38 cellular contexts compared by ENCODE assay signal in the genomic region with DNA sequence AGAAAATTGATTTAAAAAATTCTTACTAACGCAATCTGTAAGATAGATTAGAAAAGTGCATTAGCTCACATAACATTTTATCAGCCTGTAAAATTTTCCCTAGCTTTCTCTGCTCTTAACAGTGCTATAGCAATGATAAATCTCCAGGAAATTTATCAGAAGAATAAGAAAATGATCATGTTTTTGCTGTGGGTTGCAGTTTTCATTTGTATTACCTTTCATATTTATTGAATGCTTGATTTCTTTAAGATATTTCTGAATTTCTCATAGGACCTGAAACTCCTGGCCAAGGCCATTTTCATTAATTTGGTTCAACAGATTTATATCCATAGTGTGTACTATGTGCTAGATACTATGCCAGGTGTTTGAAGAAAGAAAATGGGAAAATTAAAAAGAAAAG.
"Had no signal": no experiment of that assay in that cellular context is flagged by ENCODE, and none has a peak within 500 bp of the region (broad histone marks: within the 10 kb centered on the region; RNA-seq: fewer than 3 reads in every experiment).

No MANE protein-coding gene starts in this region.

- H3K27ac ChIP-seq: adrenal gland, ascending aorta, body of pancreas, brain microvascular endothelial cell, breast epithelium, cardiac muscle cell had no signal

- H3K4me3 Mint-ChIP-seq: activated naive CD4-positive, alpha-beta T cell treated with anti-CD3 and anti-CD28 coated beads for 36 hours; activated naive CD4-positive, alpha-beta T cell treated with anti-CD3 and anti-CD28 coated beads, Interleukin-2, amount 10 ng/mL, durations not matched to agents 7 days and 5 days; activated naive CD4-positive, alpha-beta T cell treated with anti-CD3 and anti-CD28 coated beads, Interleukin-2, amount 50 U/mL, for 24 hours; activated naive CD8-positive, alpha-beta T cell; activated naive CD8-positive, alpha-beta T cell treated with anti-CD3 and anti-CD28 coated beads for 36 hours; activated naive CD8-positive, alpha-beta T cell treated with anti-CD3 and anti-CD28 coated beads, Interleukin-2, amount 10 ng/mL, durations not matched to agents 7 days and 5 days; activated naive CD8-positive, alpha-beta T cell treated with anti-CD3 and anti-CD28 coated beads, Interleukin-2, amount 50 U/mL, for 24 hours; activated T-cell treated with anti-CD3 and anti-CD28 coated beads, Interleukin-2, amount 50 U/mL, for 24 hours; activated T-cell treated with anti-CD3 and anti-CD28 coated beads, Interleukin-2, amount 50 U/mL, for 4 hours; activated T-cell treated with anti-CD3 and anti-CD28 coated beads, Interleukin-2, amount 50 U/mL, for 72 hours; activated T-helper 1 cell treated with anti-CD3 and anti-CD28 coated beads, Interleukin-12 subunit alpha, Interleukin-12 subunit beta, Interleukin-2, Interleukin-4 antibody, amounts not matched to agents 30 ng/mL and 10 ng/mL and 1 ng/mL, durations not matched to agents 14 hours and 24 hours and 36 hours; activated T-helper 17 cell treated with anti-CD3 and anti-CD28 coated beads, Interleukin-2, amount 50 U/mL, for 72 hours; brain; central memory CD8-positive, alpha-beta T cell had no signal

- H3K4me1 ChIP-seq: adrenal gland, ascending aorta, body of pancreas, breast epithelium had no signal

- H3K27me3 ChIP-seq: adrenal gland, ascending aorta, body of pancreas, brain microvascular endothelial cell, breast epithelium, cardiac muscle cell had no signal

- DNase-seq: activated effector memory CD4-positive, alpha-beta T cell treated with anti-CD3 and anti-CD28 coated beads, Interleukin-2, amount 50 U/mL, for 16 hours; activated effector memory CD4-positive, alpha-beta T cell treated with Interleukin-2 at 50 U/mL for 16 hours; activated gamma-delta T cell; activated gamma-delta T cell treated with Interleukin-2 at 50 U/mL for 16 hours; activated naive CD4-positive, alpha-beta T cell; activated naive CD4-positive, alpha-beta T cell treated with anti-CD3 and anti-CD28 coated beads for 36 hours; activated naive CD4-positive, alpha-beta T cell treated with anti-CD3 and anti-CD28 coated beads, Interleukin-2, amount 10 ng/mL, durations not matched to agents 7 days and 5 days; activated naive CD4-positive, alpha-beta T cell treated with anti-CD3 and anti-CD28 coated beads, Interleukin-2, amount 50 U/mL, for 16 hours; activated naive CD4-positive, alpha-beta T cell treated with Interleukin-2 at 50 U/mL for 16 hours; activated naive CD8-positive, alpha-beta T cell treated with anti-CD3 and anti-CD28 coated beads for 36 hours; activated naive CD8-positive, alpha-beta T cell treated with anti-CD3 and anti-CD28 coated beads, Interleukin-2, amount 10 ng/mL, durations not matched to agents 7 days and 5 days; activated naive CD8-positive, alpha-beta T cell treated with anti-CD3 and anti-CD28 coated beads, Interleukin-2, amount 50 U/mL, for 24 hours; activated T-cell treated with anti-CD3 and anti-CD28 coated beads, Interleukin-2, amount 50 U/mL, for 1 hour; activated T-cell treated with anti-CD3 and anti-CD28 coated beads, Interleukin-2, amount 50 U/mL, for 24 hours; activated T-cell treated with anti-CD3 and anti-CD28 coated beads, Interleukin-2, amount 50 U/mL, for 4 hours; activated T-cell treated with anti-CD3 and anti-CD28 coated beads, Interleukin-2, amount 50 U/mL, for 48 hours; activated T-cell treated with anti-CD3 and anti-CD28 coated beads, Interleukin-2, amount 50 U/mL, for 72 hours; adrenal gland; amniotic stem cell; amygdala; anterior cingulate cortex; aorta; body of pancreas; brain microvascular endothelial cell; caudate nucleus; central memory CD4-positive, alpha-beta T cell; cerebellar nuclear complex had no signal

- H3K4me1 Mint-ChIP-seq: activated naive CD4-positive, alpha-beta T cell treated with anti-CD3 and anti-CD28 coated beads, Interleukin-2, amount 10 ng/mL, durations not matched to agents 7 days and 5 days; activated naive CD4-positive, alpha-beta T cell treated with anti-CD3 and anti-CD28 coated beads, Interleukin-2, amount 50 U/mL, for 24 hours; activated naive CD8-positive, alpha-beta T cell treated with anti-CD3 and anti-CD28 coated beads for 36 hours; activated naive CD8-positive, alpha-beta T cell treated with anti-CD3 and anti-CD28 coated beads, Interleukin-2, amount 10 ng/mL, durations not matched to agents 7 days and 5 days; activated naive CD8-positive, alpha-beta T cell treated with anti-CD3 and anti-CD28 coated beads, Interleukin-2, amount 50 U/mL, for 24 hours; activated T-helper 17 cell treated with anti-CD3 and anti-CD28 coated beads, Interleukin-2, amount 50 U/mL, for 72 hours; brain; central memory CD8-positive, alpha-beta T cell had no signal

- H3K9me3 ChIP-seq: adrenal gland, ascending aorta, body of pancreas, breast epithelium had no signal

- ATAC-seq: activated naive CD4-positive, alpha-beta T cell treated with anti-CD3 and anti-CD28 coated beads, Interleukin-2, amount 50 U/mL, for 72 hours; activated naive CD8-positive, alpha-beta T cell treated with anti-CD3 and anti-CD28 coated beads, Interleukin-2, amount 50 U/mL, for 24 hours; activated T-cell treated with anti-CD3 and anti-CD28 coated beads, Interleukin-2, amount 50 U/mL, for 4 hours; activated T-cell treated with anti-CD3 and anti-CD28 coated beads, Interleukin-2, amount 50 U/mL, for 72 hours; activated T-helper 17 cell treated with anti-CD3 and anti-CD28 coated beads, Interleukin-2, amount 50 U/mL, for 72 hours; body of pancreas had no signal

- H3K27ac Mint-ChIP-seq: activated naive CD4-positive, alpha-beta T cell treated with anti-CD3 and anti-CD28 coated beads for 36 hours; activated naive CD4-positive, alpha-beta T cell treated with anti-CD3 and anti-CD28 coated beads, Interleukin-2, amount 10 ng/mL, durations not matched to agents 7 days and 5 days; activated naive CD4-positive, alpha-beta T cell treated with anti-CD3 and anti-CD28 coated beads, Interleukin-2, amount 50 U/mL, for 24 hours; activated naive CD4-positive, alpha-beta T cell treated with anti-CD3 and anti-CD28 coated beads, Interleukin-2, amount 50 U/mL, for 72 hours; activated naive CD8-positive, alpha-beta T cell; activated naive CD8-positive, alpha-beta T cell treated with anti-CD3 and anti-CD28 coated beads for 36 hours; activated naive CD8-positive, alpha-beta T cell treated with anti-CD3 and anti-CD28 coated beads, Interleukin-2, amount 10 ng/mL, durations not matched to agents 7 days and 5 days; activated naive CD8-positive, alpha-beta T cell treated with anti-CD3 and anti-CD28 coated beads, Interleukin-2, amount 50 U/mL, for 24 hours; activated T-cell treated with anti-CD3 and anti-CD28 coated beads, Interleukin-2, amount 50 U/mL, for 24 hours; activated T-cell treated with anti-CD3 and anti-CD28 coated beads, Interleukin-2, amount 50 U/mL, for 72 hours; activated T-helper 1 cell treated with anti-CD3 and anti-CD28 coated beads, Interleukin-12 subunit alpha, Interleukin-12 subunit beta, Interleukin-2, Interleukin-4 antibody, amounts not matched to agents 30 ng/mL and 10 ng/mL and 1 ng/mL, durations not matched to agents 14 hours and 24 hours and 36 hours; activated T-helper 17 cell treated with anti-CD3 and anti-CD28 coated beads, Interleukin-2, amount 50 U/mL, for 72 hours; activated T-helper 2 cell treated with anti-CD3 and anti-CD28 coated beads, Interferon-gamma antibody, Interleukin-2, Interleukin-4, amounts not matched to agents 10 μg/mL and 5 μg/mL and 100 μg/mL, durations not matched to agents 14 hours and 24 hours and 36 hours; brain had no signal

- H3K9me3 Mint-ChIP-seq: activated naive CD4-positive, alpha-beta T cell treated with anti-CD3 and anti-CD28 coated beads for 36 hours; activated naive CD4-positive, alpha-beta T cell treated with anti-CD3 and anti-CD28 coated beads, Interleukin-2, amount 10 ng/mL, durations not matched to agents 7 days and 5 days; activated naive CD4-positive, alpha-beta T cell treated with anti-CD3 and anti-CD28 coated beads, Interleukin-2, amount 50 U/mL, for 72 hours; activated T-cell treated with anti-CD3 and anti-CD28 coated beads, Interleukin-2, amount 50 U/mL, for 4 hours; activated T-helper 2 cell treated with anti-CD3 and anti-CD28 coated beads, Interferon-gamma antibody, Interleukin-2, Interleukin-4, amounts not matched to agents 10 μg/mL and 5 μg/mL and 100 μg/mL, durations not matched to agents 14 hours and 24 hours and 36 hours; central memory CD8-positive, alpha-beta T cell had no signal

- H3K36me3 Mint-ChIP-seq: activated naive CD4-positive, alpha-beta T cell treated with anti-CD3 and anti-CD28 coated beads, Interleukin-2, amount 10 ng/mL, durations not matched to agents 7 days and 5 days; activated naive CD4-positive, alpha-beta T cell treated with anti-CD3 and anti-CD28 coated beads, Interleukin-2, amount 50 U/mL, for 72 hours; activated naive CD8-positive, alpha-beta T cell; activated naive CD8-positive, alpha-beta T cell treated with anti-CD3 and anti-CD28 coated beads for 36 hours; activated naive CD8-positive, alpha-beta T cell treated with anti-CD3 and anti-CD28 coated beads, Interleukin-2, amount 10 ng/mL, durations not matched to agents 7 days and 5 days; brain had no signal

- H3K4me3 ChIP-seq: adrenal gland, ascending aorta, body of pancreas, breast epithelium, cardiac muscle cell had no signal

- H3K36me3 ChIP-seq: adrenal gland, ascending aorta, brain microvascular endothelial cell, breast epithelium, cardiac muscle cell had no signal
